In the genomic region with DNA sequence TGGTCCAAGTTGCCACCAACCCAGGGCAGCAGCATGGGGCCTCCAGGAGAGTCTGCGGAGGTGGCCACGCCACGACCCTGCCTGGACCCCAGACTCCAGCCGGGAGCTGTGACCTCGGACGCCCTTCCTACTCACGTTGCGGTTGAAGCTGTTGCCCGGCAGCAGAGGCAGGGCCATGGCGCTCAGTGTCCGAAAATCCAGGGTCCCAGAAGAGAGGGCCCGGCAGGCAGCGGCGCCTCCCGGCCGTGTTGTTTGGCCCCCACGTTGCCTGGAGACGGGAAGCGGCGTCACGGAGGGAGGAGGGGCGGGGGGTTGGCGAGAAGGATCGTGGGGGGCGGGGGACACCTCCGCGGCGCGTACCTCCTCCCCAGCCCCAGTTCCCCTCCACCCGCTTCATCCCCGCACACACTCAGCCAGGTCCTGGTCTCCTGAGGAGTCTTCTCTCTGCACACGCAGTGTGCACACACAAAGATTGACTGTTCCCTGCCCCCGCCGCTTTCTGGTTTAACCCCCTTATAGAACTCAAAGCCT, we compare ENCODE assay signal across 7 cellular contexts. TPM values are rescaled to one million over a fixed set of nuclear protein-coding genes. Genes with fewer than 3 reads are reported as not detected.
A peak's percentile ranks its signal among the peaks of the same experiment; 100 is the strongest.
DNase-seq lines count a peak whose midpoint lies in the region; ATAC-seq, FAIRE-seq and TF ChIP-seq lines count a peak whose summit lies in the region.

A gene with protein sequence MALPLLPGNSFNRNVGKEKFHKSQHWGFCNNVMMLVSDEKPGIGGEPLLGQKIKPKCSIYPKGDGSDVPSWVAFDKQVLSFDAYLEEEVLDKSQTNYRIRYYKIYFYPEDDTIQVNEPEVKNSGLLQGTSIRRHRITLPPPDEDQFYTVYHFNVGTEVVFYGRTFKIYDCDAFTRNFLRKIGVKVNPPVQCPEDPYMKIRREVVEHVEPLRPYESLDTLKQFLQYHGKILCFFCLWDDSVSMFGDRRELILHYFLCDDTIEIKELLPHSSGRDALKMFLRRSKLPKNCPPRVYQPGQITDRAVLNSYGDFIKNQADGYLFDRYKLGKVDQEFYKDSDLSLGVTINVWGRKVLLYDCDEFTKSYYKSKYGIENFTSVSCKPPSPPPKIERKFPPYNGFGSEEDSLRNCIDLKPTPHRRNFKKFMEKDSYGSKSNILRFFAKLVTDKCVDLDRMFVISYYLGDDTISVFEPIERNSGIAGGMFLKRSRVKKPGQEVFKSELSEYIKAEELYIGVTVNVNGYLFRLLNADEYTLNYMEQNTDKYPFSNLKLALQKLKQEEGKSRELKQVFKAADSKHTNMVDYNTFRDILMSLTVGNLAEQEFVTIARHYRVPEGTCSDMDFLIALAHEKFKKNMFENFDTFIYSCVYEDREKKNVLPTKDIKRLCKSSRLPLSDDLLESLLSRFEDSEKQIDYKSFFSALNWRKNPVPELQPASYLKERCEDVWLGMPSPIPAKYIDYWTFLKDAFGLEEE (minus strand): TSS at position 261 of the 531 bp plus-strand sequence. CDS start 84 bp downstream, at position 177.

- no peak for TF ChIP-seq POLR2A in HepG2 (IDR thresholded peaks at IDR 0.05; ENCODE audit: insufficient read depth in 1 of 2, low read depth in 2 of 2, low read length in 2 of 2)

- H4K20me1 ChIP-seq in HepG2 (ENCODE audit: insufficient read depth, low read length), result no peaks in the 10 kb centered on the region

- H3K27ac ChIP-seq in colonic mucosa (no peak within 1 kb of the TSS), HepG2 (ENCODE audit: extremely low read length, insufficient read depth, low read length) (no peak within 1 kb of the TSS)

- no peak within 1 kb of the TSS for H2AFZ ChIP-seq in HepG2 (ENCODE audit: low read length)

- DNase-seq in activated CD4-positive, alpha-beta T cell treated with anti-CD3 and anti-CD28 coated beads for 1 hour, result peak; percentile 25
- DNase-seq in colonic mucosa (no peak), HepG2 (ENCODE audit: low spot score) (no peak), NOMO-1 treated with dmso at 0.1 percent for 144 hours (lab: John Stamatoyannopoulos, UW; ENCODE audit: unreplicated experiment) (no peak), NCI-H1694 treated with DMSO at 0.1 percent for 48 hours (lab: John Stamatoyannopoulos, UW) (no peak)
- DNase-seq in stimulated activated CD4-positive, alpha-beta T cell treated with anti-CD3 and anti-CD28 coated beads, TNF-alpha, amount 100 ng/mL, for 4 hours (ENCODE audit: low read depth in 3 of 3), result peak in 2 of 3 experiments; percentile 13 to 16

- ATAC-seq in HG03135 (IDR thresholded peaks at IDR 0.05; ENCODE audit: unreplicated experiment), result peak; percentile 59
- peak; percentile 35 for ATAC-seq in HepG2

- H3K4me1 ChIP-seq in colonic mucosa (no peaks in the 10 kb centered on the region), HepG2 (ENCODE audit: insufficient read depth, low read length) (no peaks in the 10 kb centered on the region)

- no TSS peak for BruUV-seq in HepG2 (replicated peaks; lab: Mats Ljungman, UMichigan)

- CTCF ChIA-PET in HepG2 (lab: Yijun Ruan, JAX; ENCODE audit: low intra/inter-chr PET ratio, low total read pairs), result no interaction called here

- H3K4me2 ChIP-seq in HepG2 (ENCODE audit: low read depth, low read length), result peak within 1 kb of the TSS; percentile 43

- H3K36me3 ChIP-seq in colonic mucosa (no peaks in the 10 kb centered on the region), HepG2 (replicated peaks in 1 of 2; ENCODE audit: control insufficient read depth in 1 of 2, insufficient read depth in 2 of 2, low read length in 2 of 2) (no peaks in the 10 kb centered on the region)

- TF ChIP-seq RAD21 in HepG2 (CRISPR knock-in tag; IDR thresholded peaks at IDR 0.05), result no peak

- FAIRE-seq in HepG2 (lab: Jason Lieb, UNC), result no peak

- H3K4me3 ChIP-seq in colonic mucosa, result peak within 1 kb of the TSS; percentile 28
- peak within 1 kb of the TSS in 1 of 3 experiments; percentile 28; a peak in 1 of 6 replicates for H3K4me3 ChIP-seq in HepG2 (replicated peaks in 1 of 3; ENCODE audit: insufficient read depth in 1 of 3, low read depth in 2 of 3, low read length in 3 of 3)

- intact Hi-C loops in colonic mucosa (cut with DNase I), result no loop called here
- intact Hi-C loops in HepG2 (cut with micrococcal nuclease; ENCODE audit: unreplicated experiment), result no loop called here

- POLR2A ChIA-PET in HepG2 (lab: Yijun Ruan, JAX), result no interaction called here

- no peak within 1 kb of the TSS for H3K9ac ChIP-seq in colonic mucosa (ENCODE audit: low read depth in 2 of 2, low read length in 2 of 2)
- H3K9ac ChIP-seq in HepG2 (ENCODE audit: insufficient read depth, low read depth, low read length), result no peak within 1 kb of the TSS

- 0% methylated on average over 3 of the region's 34 CpGs for WGBS in HepG2 (ENCODE audit: low lambda C conversion rate)

- H3K9me3 ChIP-seq in colonic mucosa (no peaks in the 10 kb centered on the region), HepG2 (ENCODE audit: low read length) (no peaks in the 10 kb centered on the region)

- in situ Hi-C loops in HepG2 (cut with HindIII; ENCODE audit: extremely low pct_ligation_motif_present, low pct_unique_long_range_greater_than_20kb), result no loop called here

- TF ChIP-seq CTCF in colonic mucosa (IDR thresholded peaks at IDR 0.05) (no peak), HepG2 (CRISPR knock-in tag; IDR thresholded peaks at IDR 0.05) (no peak)

- TF ChIP-seq EP300 in HepG2 (IDR thresholded peaks at IDR 0.05; ENCODE audit: low read depth in 2 of 2, low read length in 2 of 2) (no peak), HepG2 (CRISPR knock-in tag; IDR thresholded peaks at IDR 0.05; ENCODE audit: borderline replicate concordance) (no peak)

- H3K27me3 ChIP-seq in colonic mucosa (no peaks in the 10 kb centered on the region), HepG2 (ENCODE audit: control insufficient read depth in 1 of 2, insufficient read depth in 2 of 2, low read length in 2 of 2) (no peaks in the 10 kb centered on the region)

- H3K79me2 ChIP-seq in HepG2 (ENCODE audit: insufficient read depth, low read length), result no peaks in the 10 kb centered on the region

TF ChIP-seq in HepG2, 621 proteins besides CTCF, POLR2A, EP300 and RAD21:
- no peak for TF ChIP-seq PITX1 (CRISPR knock-in tag; IDR thresholded peaks at IDR 0.05)
- TF ChIP-seq ZBTB44 (CRISPR knock-in tag; IDR thresholded peaks at IDR 0.05), result no peak
- TF ChIP-seq ZNF781 (CRISPR knock-in tag; IDR thresholded peaks at IDR 0.05; ENCODE audit: borderline replicate concordance, not compliant biosample characterization), result no peak
- TF ChIP-seq, protein P1, sequence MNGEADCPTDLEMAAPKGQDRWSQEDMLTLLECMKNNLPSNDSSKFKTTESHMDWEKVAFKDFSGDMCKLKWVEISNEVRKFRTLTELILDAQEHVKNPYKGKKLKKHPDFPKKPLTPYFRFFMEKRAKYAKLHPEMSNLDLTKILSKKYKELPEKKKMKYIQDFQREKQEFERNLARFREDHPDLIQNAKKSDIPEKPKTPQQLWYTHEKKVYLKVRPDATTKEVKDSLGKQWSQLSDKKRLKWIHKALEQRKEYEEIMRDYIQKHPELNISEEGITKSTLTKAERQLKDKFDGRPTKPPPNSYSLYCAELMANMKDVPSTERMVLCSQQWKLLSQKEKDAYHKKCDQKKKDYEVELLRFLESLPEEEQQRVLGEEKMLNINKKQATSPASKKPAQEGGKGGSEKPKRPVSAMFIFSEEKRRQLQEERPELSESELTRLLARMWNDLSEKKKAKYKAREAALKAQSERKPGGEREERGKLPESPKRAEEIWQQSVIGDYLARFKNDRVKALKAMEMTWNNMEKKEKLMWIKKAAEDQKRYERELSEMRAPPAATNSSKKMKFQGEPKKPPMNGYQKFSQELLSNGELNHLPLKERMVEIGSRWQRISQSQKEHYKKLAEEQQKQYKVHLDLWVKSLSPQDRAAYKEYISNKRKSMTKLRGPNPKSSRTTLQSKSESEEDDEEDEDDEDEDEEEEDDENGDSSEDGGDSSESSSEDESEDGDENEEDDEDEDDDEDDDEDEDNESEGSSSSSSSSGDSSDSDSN (CRISPR knock-in tag; IDR thresholded peaks at IDR 0.05), result no peak
- no peak for TF ChIP-seq ZNF3 (CRISPR knock-in tag; IDR thresholded peaks at IDR 0.05)

RNA-seq across cellular contexts. Expression of the gene that starts here (rescaled TPM):
- 1 to 10 TPM in 1 of 2 donors, under 1 TPM in 1; 0.57 to 2.0 TPM for total RNA-seq in colonic mucosa
- not detected in 2 replicates for total RNA-seq in HepG2 (2016; rRNA removed; fragmentation: Illumina TruSeq; extraction: Trizol)
- total RNA-seq in HepG2 (2016; cell fraction: cytosol; rRNA removed; fragmentation: Illumina TruSeq; extraction: Trizol; ENCODE audit: low read depth), result not detected in 2 replicates
- total RNA-seq in HepG2 (2016; cell fraction: insoluble cytoplasmic fraction; rRNA removed; fragmentation: Illumina TruSeq; extraction: Trizol), result not detected in 2 replicates
- total RNA-seq in HepG2 (2016; cell fraction: membrane; rRNA removed; fragmentation: Illumina TruSeq; extraction: Trizol), result not detected in 2 replicates
- total RNA-seq in HepG2 (2016; cell fraction: nucleus; rRNA removed; fragmentation: Illumina TruSeq; extraction: Trizol), result not detected in 2 replicates
- polyA plus RNA-seq in HepG2 (2011; rRNA removed), result not detected in 2 replicates
- not detected in 2 replicates for polyA plus RNA-seq in HepG2 (2011; cell fraction: cytosol; rRNA removed)
- not detected in 2 replicates for polyA plus RNA-seq in HepG2 (2011; cell fraction: nucleus; rRNA removed)
- not detected in 2 replicates for polyA plus RNA-seq in HepG2 (2012)
- not detected in 2 replicates for polyA plus RNA-seq in HepG2 (2016; cell fraction: cytosol; fragmentation: Illumina TruSeq; extraction: Trizol; ENCODE audit: low read depth)
- not detected in 2 replicates for polyA plus RNA-seq in HepG2 (2016; cell fraction: insoluble cytoplasmic fraction; fragmentation: Illumina TruSeq; extraction: Trizol; ENCODE audit: low read depth)
- polyA plus RNA-seq in HepG2 (2016; cell fraction: membrane; fragmentation: Illumina TruSeq; extraction: Trizol; ENCODE audit: low read depth), result not detected in 2 replicates
- not detected in 2 replicates for polyA plus RNA-seq in HepG2 (2016; cell fraction: nucleus; fragmentation: Illumina TruSeq; extraction: Trizol; ENCODE audit: insufficient read depth, low read depth)
- not detected in 2 replicates for polyA minus RNA-seq in HepG2 (2011; rRNA and poly(A)+ RNA removed; ENCODE audit: low replicate concordance)
- polyA minus RNA-seq in HepG2 (2011; cell fraction: cytosol; rRNA and poly(A)+ RNA removed), result not detected in 2 replicates
- polyA minus RNA-seq in HepG2 (2011; cell fraction: nucleus; rRNA and poly(A)+ RNA removed), result not detected in 2 replicates

Comparison
In these comparisons a context has a peak if more than half of its experiments do, and no peak if none do; other contexts are left out.
1. Peak in ATAC-seq and H3K4me2 ChIP-seq in HepG2; RNA of the gene not detected or under 1 TPM.
2. DNase-seq: peak in activated CD4-positive, alpha-beta T cell treated with anti-CD3 and anti-CD28 coated beads for 1 hour (single experiment) and stimulated activated CD4-positive, alpha-beta T cell treated with anti-CD3 and anti-CD28 coated beads, TNF-alpha, amount 100 ng/mL, for 4 hours (2 of 3); none in colonic mucosa (single experiment), HepG2 (single experiment), NOMO-1 treated with dmso at 0.1 percent for 144 hours (single experiment) and NCI-H1694 treated with DMSO at 0.1 percent for 48 hours (single experiment).